ENCODE assay signal across 20 cellular contexts in genomic region chr19:6693056-6693471, GRCh38. TPM values are rescaled to one million over a fixed set of nuclear protein-coding genes. Genes with fewer than 3 reads are reported as not detected.
DNase-seq lines count a peak whose midpoint lies in the region; ATAC-seq, FAIRE-seq and TF ChIP-seq lines count a peak whose summit lies in the region.
"Had no signal": no experiment of that assay in that cellular context is flagged by ENCODE, and none has a peak within 500 bp of the region (broad histone marks: within the 10 kb centered on the region; RNA-seq: fewer than 3 reads in every experiment).

No MANE protein-coding gene starts in this region.

- H3K27ac ChIP-seq in left ventricle myocardium inferior (replicated peaks), result no peak overlapping the region
- H3K27ac ChIP-seq: 22Rv1, GM23248, RWPE1, SJCRH30 had no signal

- H3K4me3 ChIP-seq in left ventricle myocardium inferior, result no peak overlapping the region
- H3K4me3 ChIP-seq: GM23248, SJCRH30 had no signal

- ATAC-seq in Right ventricle myocardium inferior, result no peak
- peak; percentile 14 for ATAC-seq in omental fat pad (ENCODE audit: low FRiP score)
- ATAC-seq in GM21526 (IDR thresholded peaks at IDR 0.05; ENCODE audit: low FRiP score, unreplicated experiment), result no peak
- no peak for ATAC-seq in GM21528 (IDR thresholded peaks at IDR 0.05; ENCODE audit: low FRiP score, unreplicated experiment)

- no peaks in the 10 kb centered on the region for H3K9me3 ChIP-seq in left ventricle myocardium inferior (replicated peaks)
- H3K9me3 ChIP-seq: SJCRH30 had no signal

- H3K36me3 ChIP-seq in left ventricle myocardium inferior, result peaks cover 9% of the 10 kb centered on the region
- H3K36me3 ChIP-seq: SJCRH30 had no signal

- no peaks in the 10 kb centered on the region for H3K36me3 Mint-ChIP-seq in chondrocyte (ENCODE audit: low read depth)
- H3K36me3 Mint-ChIP-seq: CD4-positive, CD25-positive, alpha-beta regulatory T cell had no signal

- H3K27me3 Mint-ChIP-seq in chondrocyte (ENCODE audit: low read depth), result peaks cover 8% of the 10 kb centered on the region
- H3K27me3 Mint-ChIP-seq: CD4-positive, CD25-positive, alpha-beta regulatory T cell had no signal

- H3K27me3 ChIP-seq in left ventricle myocardium inferior (ENCODE audit: low read depth), result peaks cover 27% of the 10 kb centered on the region
- H3K27me3 ChIP-seq: SJCRH30 had no signal

- intact Hi-C loops in Right ventricle myocardium inferior (cut with DNase I) (no loop called here), left ventricle myocardium inferior (cut with micrococcal nuclease) (no loop called here)

- no peak overlapping the region for H3K27ac Mint-ChIP-seq in chondrocyte (ENCODE audit: unreplicated experiment)
- H3K27ac Mint-ChIP-seq: B cell; CD4-positive, CD25-positive, alpha-beta regulatory T cell had no signal

- peak; percentile 50 for DNase-seq in Right ventricle myocardium inferior (ENCODE audit: missing footprints)
- DNase-seq in left ventricle myocardium inferior, result no peak
- peak; percentile 81 for DNase-seq in chondrocyte (ENCODE audit: low spot score)
- DNase-seq in omental fat pad (ENCODE audit: low spot score), result no peak
- DNase-seq in frontal cortex (ENCODE audit: low spot score in 2 of 2), result no peak
- DNase-seq in NCI-H1105 treated with DMSO at 0.1 percent for 48 hours (lab: John Stamatoyannopoulos, UW), result no peak
- DNase-seq: CD4-positive, CD25-positive, alpha-beta regulatory T cell; GM23248; NCI-H1436 treated with DMSO at 0.1 percent for 48 hours; NCI-H2029 treated with DMSO at 0.1 percent for 48 hours; NCI-H2171 treated with DMSO at 0.1 percent for 48 hours; NCI-H446 treated with DMSO at 0.1 percent for 48 hours; NCI-H748 treated with DMSO at 0.1 percent for 48 hours; SJCRH30; SW 1271 had no signal

- H3K4me1 Mint-ChIP-seq in chondrocyte (ENCODE audit: low read depth), result no peaks in the 10 kb centered on the region
- H3K4me1 Mint-ChIP-seq: B cell had no signal

- no peak overlapping the region for H3K4me3 Mint-ChIP-seq in chondrocyte (ENCODE audit: unreplicated experiment)
- H3K4me3 Mint-ChIP-seq: B cell; CD4-positive, CD25-positive, alpha-beta regulatory T cell had no signal

- peaks cover 4% of the 10 kb centered on the region for H3K9me3 Mint-ChIP-seq in chondrocyte (ENCODE audit: low read depth)

- no peaks in the 10 kb centered on the region for H3K4me1 ChIP-seq in left ventricle myocardium inferior
- H3K4me1 ChIP-seq: SJCRH30 had no signal

- no peak for TF ChIP-seq CTCF in left ventricle myocardium inferior (IDR thresholded peaks at IDR 0.05; ENCODE audit: borderline replicate concordance)
- no peak for TF ChIP-seq CTCF in chondrocyte (IDR thresholded peaks at IDR 0.05)
- no peak for TF ChIP-seq CTCF in omental fat pad (IDR thresholded peaks at IDR 0.05)

- no peak for FAIRE-seq in frontal cortex (lab: Jason Lieb, UNC)

RNA-seq across cellular contexts. Expression of gene TNFSF14, which starts 23.1 kb away (rescaled TPM):
- total RNA-seq in Right ventricle myocardium inferior (0.73 TPM), left ventricle myocardium inferior (0.30 TPM), chondrocyte (not detected in 3 replicates), omental fat pad (10 to 100 TPM in 2 of 4 donors, 1 to 10 TPM in 2; 3.6 to 66.5 (median 26.3) TPM), frontal cortex (not detected)
- total RNA-seq: GM23248, SJCRH30 had no signal

RNA-seq across cellular contexts. Expression of gene C3, which starts 27.4 kb away (rescaled TPM):
- 482 TPM for total RNA-seq in Right ventricle myocardium inferior
- total RNA-seq in left ventricle myocardium inferior, result 133 TPM
- 0.77 TPM in 1 of 3 replicates, not detected in the others for total RNA-seq in chondrocyte
- 1,000 to 10,000 TPM; 1,035 to 6,271 (median 2,305) TPM for total RNA-seq in omental fat pad
- 11.4 TPM for total RNA-seq in frontal cortex
- total RNA-seq: CD4-positive, CD25-positive, alpha-beta regulatory T cell; SJCRH30 had no signal

RNA-seq across cellular contexts. Expression of gene GPR108, which starts 44.3 kb away (rescaled TPM):
- total RNA-seq in Right ventricle myocardium inferior, result 23.9 TPM
- total RNA-seq in left ventricle myocardium inferior, result 22.4 TPM
- total RNA-seq in chondrocyte, result 38.4 to 42.4 TPM (median 39.8 TPM) in 3 replicates
- total RNA-seq in omental fat pad, result 10 to 100 TPM; 34.5 to 68.4 (median 62.0) TPM
- total RNA-seq in frontal cortex, result 8.6 TPM

RNA-seq across cellular contexts. Expression of gene TRIP10, which starts 46.4 kb away (rescaled TPM):
- total RNA-seq in Right ventricle myocardium inferior, result 147 TPM
- total RNA-seq in left ventricle myocardium inferior, result 133 TPM
- total RNA-seq in chondrocyte, result 81.6 to 107 TPM (median 103 TPM) in 3 replicates
- 100 to 1,000 TPM in 1 of 4 donors, 10 to 100 TPM in 3; 42.5 to 110 (median 66.6) TPM for total RNA-seq in omental fat pad
- 2.9 TPM for total RNA-seq in frontal cortex

Comparison
In these comparisons a context has a peak if more than half of its experiments do, and no peak if none do; other contexts are left out.
1. DNase-seq: peak in Right ventricle myocardium inferior (single experiment) and chondrocyte (single experiment); none in left ventricle myocardium inferior (single experiment), omental fat pad (single experiment), frontal cortex (0 of 2) and NCI-H1105 treated with DMSO at 0.1 percent for 48 hours (single experiment).
2. RNA of gene C3, which starts 27.4 kb away (total RNA-seq): 1,035 to 6,271 TPM in omental fat pad, 482 TPM in Right ventricle myocardium inferior (single experiment) and 133 TPM in left ventricle myocardium inferior (single experiment); 11.4 TPM in frontal cortex (single experiment) and 0.77 TPM in chondrocyte; every median in the first group is over 10 times any median in the second.